Comparison of ENCODE assay signal across 1 cellular context in genomic region chr1:31679676-31680230, GRCh38.
TF ChIP-seq lines count a peak whose summit lies in the region.

No MANE protein-coding gene starts in this region.

TF ChIP-seq in H1, 55 proteins besides CTCF, POLR2A, EP300 and RAD21:
- no peak for TF ChIP-seq E2F6 (IDR thresholded peaks at IDR 0.05)
- TF ChIP-seq CTBP2 (IDR thresholded peaks at IDR 0.05; ENCODE audit: borderline replicate concordance, insufficient read depth, insufficient read length, low read length): no peak
- TF ChIP-seq ASH2L (IDR thresholded peaks at IDR 0.05; ENCODE audit: low read length): no peak
- no peak for TF ChIP-seq SP2 (IDR thresholded peaks at IDR 0.05; ENCODE audit: low read length)
- no peak for TF ChIP-seq CREB1 (IDR thresholded peaks at IDR 0.05)
- TF ChIP-seq POU5F1 (IDR thresholded peaks at IDR 0.05; ENCODE audit: low read depth, low read length): no peak
- TF ChIP-seq ATF3 (IDR thresholded peaks at IDR 0.05; ENCODE audit: insufficient read depth, low read depth, low read length): no peak
- no peak for TF ChIP-seq SIRT6 (IDR thresholded peaks at IDR 0.05; ENCODE audit: low read length)
- no peak for TF ChIP-seq RBBP5 (IDR thresholded peaks at IDR 0.05; ENCODE audit: borderline replicate concordance, low read depth, low read length)
- no peak for TF ChIP-seq MAFK (IDR thresholded peaks at IDR 0.05; ENCODE audit: low read depth, low read length)
- TF ChIP-seq CBX8 (IDR thresholded peaks at IDR 0.05; ENCODE audit: borderline replicate concordance, low read depth, low read length): no peak
- no peak for TF ChIP-seq NRF1 (IDR thresholded peaks at IDR 0.05; ENCODE audit: low read depth, low read length)
- no peak for TF ChIP-seq SAP30 (IDR thresholded peaks at IDR 0.05; ENCODE audit: insufficient read depth, insufficient replicate concordance, low read length)
- TF ChIP-seq PHF8 (conservative IDR thresholded peaks at IDR 0.05; ENCODE audit: low read depth, low read length): no peak
- TF ChIP-seq BACH1 (IDR thresholded peaks at IDR 0.05; ENCODE audit: low read length): no peak
- TF ChIP-seq EGR1 (IDR thresholded peaks at IDR 0.05; ENCODE audit: borderline replicate concordance, low read depth, low read length): no peak
- TF ChIP-seq GTF2F1 (IDR thresholded peaks at IDR 0.05; ENCODE audit: borderline replicate concordance, low read depth, low read length): no peak
